In genomic region chr13:97136418-97136817, GRCh38 we compare ENCODE assay signal across 16 cellular contexts.
"Had no signal": no experiment of that assay in that cellular context is flagged by ENCODE, and none has a peak within 500 bp of the region (broad histone marks: within the 10 kb centered on the region; RNA-seq: fewer than 3 reads in every experiment).

No MANE protein-coding gene starts in this region.

- H3K4me3 ChIP-seq: gastroesophageal sphincter, heart right ventricle, tibial nerve had no signal

- H3K36me3 ChIP-seq: gastroesophageal sphincter, heart right ventricle, tibial nerve had no signal

- ATAC-seq: activated CD4-positive, CD25-positive, alpha-beta regulatory T cell treated with anti-CD3 and anti-CD28 coated beads, Interleukin-2, amount 50 U/mL, for 24 hours; activated naive CD8-positive, alpha-beta T cell treated with anti-CD3 and anti-CD28 coated beads, Interleukin-2, amount 50 U/mL, for 24 hours; effector memory CD8-positive, alpha-beta T cell; gastroesophageal sphincter; heart right ventricle; left colon; natural killer cell had no signal

- DNase-seq: activated naive CD4-positive, alpha-beta T cell; activated naive CD8-positive, alpha-beta T cell treated with anti-CD3 and anti-CD28 coated beads, Interleukin-2, amount 50 U/mL, for 24 hours; activated T-cell treated with anti-CD3 and anti-CD28 coated beads for 4 hours; aorta; dermis blood vessel endothelial cell; effector memory CD8-positive, alpha-beta T cell; heart right ventricle; left colon; natural killer cell; nucleus accumbens; stimulated activated CD4-positive, alpha-beta T cell treated with anti-CD3 and anti-CD28 coated beads, Interleukin-15, amount 100 ng/mL, for 24 hours; stimulated activated CD4-positive, alpha-beta T cell treated with anti-CD3 and anti-CD28 coated beads, Interleukin-4, amount 100 ng/mL, for 1 hour; stimulated activated naive CD4-positive, alpha-beta T cell had no signal

- H3K9me3 ChIP-seq: gastroesophageal sphincter, heart right ventricle, tibial nerve had no signal

- H3K27ac ChIP-seq: gastroesophageal sphincter, heart right ventricle had no signal

- H3K27me3 ChIP-seq: gastroesophageal sphincter, heart right ventricle, tibial nerve had no signal
